Comparison of ENCODE assay signal across 8 cellular contexts in genomic region chr9:126985870-126986498, GRCh38.
DNase-seq lines count a peak whose midpoint lies in the region; ATAC-seq, FAIRE-seq and TF ChIP-seq lines count a peak whose summit lies in the region.

No MANE protein-coding gene starts in this region.

- H3K27me3 ChIP-seq in parathyroid adenoma (ENCODE audit: control insufficient read depth, insufficient read depth, low read length) = no peaks in the 10 kb centered on the region

- no peak overlapping the region for H2AFZ ChIP-seq in parathyroid adenoma

- DNase-seq in EL (peak; percentile 49), NCI-H226 (peak; percentile 98), urothelium cell line (ENCODE audit: low spot score) (peak; percentile 82), NCI-H1436 treated with DMSO at 0.1 percent for 48 hours (lab: John Stamatoyannopoulos, UW) (no peak)
- DNase-seq in activated CD4-positive, alpha-beta T cell treated with anti-CD3 and anti-CD28 coated beads, Interleukin-2, amount 50 U/mL, for 48 hours = peak; percentile 74 to 82
- peak; percentile 77 for DNase-seq in effector CD4-positive, alpha-beta T cell

- H3K9me3 ChIP-seq in parathyroid adenoma (ENCODE audit: control insufficient read depth, low read length) = no peaks in the 10 kb centered on the region

- TF ChIP-seq CTCF in parathyroid adenoma (IDR thresholded peaks at IDR 0.05) = no peak

- ATAC-seq in HG02678 (IDR thresholded peaks at IDR 0.05; ENCODE audit: unreplicated experiment) = peak; percentile 66

- peak; percentile 77 for FAIRE-seq in urothelium cell line (lab: Jason Lieb, UNC)

- H3K4me1 ChIP-seq in parathyroid adenoma = peaks cover 14% of the 10 kb centered on the region

- H3K4me3 ChIP-seq in parathyroid adenoma (ENCODE audit: low read depth, low read length) = no peak overlapping the region

- no peaks in the 10 kb centered on the region for H3K36me3 ChIP-seq in parathyroid adenoma (ENCODE audit: control insufficient read depth, insufficient read depth, low read length)

- no peaks in the 10 kb centered on the region for H3K79me2 ChIP-seq in parathyroid adenoma

- H3K9ac ChIP-seq in parathyroid adenoma = no peak overlapping the region

- peak overlapping the region; percentile 26 for H3K4me2 ChIP-seq in parathyroid adenoma (ENCODE audit: low read length)

- peak overlapping the region; percentile 73 for H3K27ac ChIP-seq in parathyroid adenoma
